ENCODE assay signal across 21 cellular contexts in the genomic region with DNA sequence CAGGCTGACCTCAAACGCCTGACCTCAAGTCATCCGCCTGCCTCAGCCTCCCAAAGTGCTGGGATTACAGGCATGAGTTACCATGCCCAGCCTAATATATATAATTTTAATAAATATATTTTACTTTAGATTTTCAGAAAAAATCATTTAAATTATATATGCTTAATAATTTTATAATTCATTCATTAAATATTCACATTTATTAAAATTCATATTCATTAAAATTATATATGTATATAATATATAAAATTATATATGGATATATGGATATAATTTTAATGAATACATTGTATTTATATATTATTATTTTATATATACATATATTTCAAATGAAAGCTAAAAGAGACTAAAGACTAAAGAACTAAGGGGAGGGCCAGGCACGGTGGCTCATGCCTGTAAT.
"Had no signal": no experiment of that assay in that cellular context is flagged by ENCODE, and none has a peak within 500 bp of the region (broad histone marks: within the 10 kb centered on the region; RNA-seq: fewer than 3 reads in every experiment).

No MANE protein-coding gene starts in this region.

- FAIRE-seq: HepG2 had no signal

- H3K9me3 ChIP-seq: SJCRH30 had no signal

- H3K36me3 ChIP-seq: MG63, SJCRH30 had no signal

- H3K27me3 ChIP-seq: MG63, SJCRH30 had no signal

- ATAC-seq: HepG2, Right ventricle myocardium inferior, SK-N-SH treated with all-trans-retinoic acid at 6 μM for 48 hours had no signal

- DNase-seq: IMR-90, Karpas-422, KG1, MG63, NCI-H1092, NCI-H1105 treated with DMSO at 0.1 percent for 48 hours, NCI-H1417 treated with DMSO at 0.1 percent for 48 hours, NCI-H146, NCI-H1694 treated with DMSO at 0.1 percent for 48 hours, NCI-H1930, NCI-H2081, NCI-H2107, NCI-H2227 treated with DMSO at 0.1 percent for 48 hours, NCI-H524, NCI-H526 treated with DMSO at 0.1 percent for 48 hours, NCI-H774, SHP77 treated with DMSO at 0.1 percent for 48 hours, SJCRH30 had no signal

- H3K27ac ChIP-seq: SJCRH30 had no signal

- H3K4me1 ChIP-seq: SJCRH30 had no signal

- H3K4me3 ChIP-seq: MG63, SJCRH30 had no signal
